ENCODE assay signal across 25 cellular contexts in genomic region chr13:32391101-32391620, GRCh38. TPM values are rescaled to one million over a fixed set of nuclear protein-coding genes. Genes with fewer than 3 reads are reported as not detected.
DNase-seq lines count a peak whose midpoint lies in the region; ATAC-seq, FAIRE-seq and TF ChIP-seq lines count a peak whose summit lies in the region.
"Had no signal": no experiment of that assay in that cellular context is flagged by ENCODE, and none has a peak within 500 bp of the region (broad histone marks: within the 10 kb centered on the region; RNA-seq: fewer than 3 reads in every experiment).

No MANE protein-coding gene starts in this region.

- H3K4me2 ChIP-seq in GM12878 (ENCODE audit: control insufficient read depth, insufficient read depth): no peak overlapping the region
- H3K4me2 ChIP-seq: A549 had no signal

- H3K9me3 Mint-ChIP-seq in activated naive CD8-positive, alpha-beta T cell treated with anti-CD3 and anti-CD28 coated beads, Interleukin-2, amount 10 ng/mL, durations not matched to agents 7 days and 5 days: no peaks in the 10 kb centered on the region
- no peaks in the 10 kb centered on the region for H3K9me3 Mint-ChIP-seq in activated naive CD8-positive, alpha-beta T cell treated with anti-CD3 and anti-CD28 coated beads, Interleukin-2, amount 50 U/mL, for 24 hours
- H3K9me3 Mint-ChIP-seq: activated B cell treated with CpG ODN at 0.5 μM for 24 hours; activated T-cell treated with anti-CD3 and anti-CD28 coated beads, Interleukin-2, amount 50 U/mL, for 4 hours; dendritic cell treated with granulocyte-macrophage colony-stimulating factor and Interleukin-4, amounts not matched to agents 40 ng/mL and 50 ng/mL, for 4 days; naive thymus-derived CD4-positive, alpha-beta T cell; T-helper 2 cell treated with Interferon-gamma antibody and Interleukin-4, amounts not matched to agents 5 μg/mL and 100 μg/mL, for 36 hours had no signal

- H3K4me1 ChIP-seq in GM12878 (ENCODE audit: control insufficient read depth, insufficient read depth, low read length) (no peaks in the 10 kb centered on the region; the same call in 1 of the 2 replicates), left lung (no peaks in the 10 kb centered on the region), BE2C (no peaks in the 10 kb centered on the region)
- H3K4me1 ChIP-seq: A549, parathyroid adenoma had no signal

- H3K36me3 Mint-ChIP-seq in activated naive CD8-positive, alpha-beta T cell treated with anti-CD3 and anti-CD28 coated beads, Interleukin-2, amount 10 ng/mL, durations not matched to agents 7 days and 5 days: peaks cover 29% of the 10 kb centered on the region
- H3K36me3 Mint-ChIP-seq in activated naive CD8-positive, alpha-beta T cell treated with anti-CD3 and anti-CD28 coated beads, Interleukin-2, amount 50 U/mL, for 24 hours (ENCODE audit: low read depth): peaks cover 23% of the 10 kb centered on the region

- in situ Hi-C loops in GM12878 (cut with MboI): no loop called here

- POLR2A ChIA-PET in activated naive CD8-positive, alpha-beta T cell treated with anti-CD3 and anti-CD28 coated beads, Interleukin-2, amount 10 ng/mL, durations not matched to agents 7 days and 5 days (lab: Charles Lee): interaction anchor here (1.3 to 3.3 kb wide), 3 partner anchors 10 to 76 kb away, joined by 3 to 25 read pairs (median 8); partner anchors contain the start of genes BRCA2, N4BP2L1 and ZAR1L
- POLR2A ChIA-PET in GM12878 (lab: Charles Lee): interaction anchor here (1.2 kb wide), 1 partner anchor 11 kb away, joined by 3 read pairs; no protein-coding TSS in a partner anchor

- no peak overlapping the region for H2AFZ ChIP-seq in GM12878 (ENCODE audit: control insufficient read depth, low read depth, low read length)
- H2AFZ ChIP-seq: parathyroid adenoma had no signal

- H3K36me3 ChIP-seq in GM12878 (ENCODE audit: control insufficient read depth in 2 of 2, insufficient read depth in 2 of 2, low read length in 1 of 2) (peaks cover 0 to 6% of the 10 kb centered on the region in 2 experiments; a peak in 1 of 4 replicates), left lung (no peaks in the 10 kb centered on the region), BE2C (no peaks in the 10 kb centered on the region; the same call in 1 of the 2 replicates)
- H3K36me3 ChIP-seq: cardiac muscle cell had no signal

- H3K4me3 ChIP-seq in GM12878 (no peak overlapping the region), left lung (no peak overlapping the region), BE2C (ENCODE audit: low read depth, low read length) (no peak overlapping the region)
- H3K4me3 ChIP-seq: A549, cardiac muscle cell had no signal

- no peaks in the 10 kb centered on the region for H3K27me3 Mint-ChIP-seq in activated naive CD8-positive, alpha-beta T cell treated with anti-CD3 and anti-CD28 coated beads, Interleukin-2, amount 10 ng/mL, durations not matched to agents 7 days and 5 days
- H3K27me3 Mint-ChIP-seq in activated naive CD8-positive, alpha-beta T cell treated with anti-CD3 and anti-CD28 coated beads, Interleukin-2, amount 50 U/mL, for 24 hours: no peaks in the 10 kb centered on the region
- H3K27me3 Mint-ChIP-seq: activated B cell treated with CpG ODN at 0.5 μM for 24 hours; dendritic cell treated with granulocyte-macrophage colony-stimulating factor and Interleukin-4, amounts not matched to agents 40 ng/mL and 50 ng/mL, for 4 days; naive thymus-derived CD4-positive, alpha-beta T cell had no signal

- peaks cover 27% of the 10 kb centered on the region for H3K4me1 Mint-ChIP-seq in activated naive CD8-positive, alpha-beta T cell treated with anti-CD3 and anti-CD28 coated beads, Interleukin-2, amount 10 ng/mL, durations not matched to agents 7 days and 5 days
- peaks cover 19% of the 10 kb centered on the region for H3K4me1 Mint-ChIP-seq in activated naive CD8-positive, alpha-beta T cell treated with anti-CD3 and anti-CD28 coated beads, Interleukin-2, amount 50 U/mL, for 24 hours

- no peak overlapping the region for H3K9ac ChIP-seq in GM12878 (ENCODE audit: control insufficient read depth, insufficient read depth, low read length)
- H3K9ac ChIP-seq: parathyroid adenoma had no signal

- TF ChIP-seq POLR2A in GM12878 (IDR thresholded peaks at IDR 0.05; ENCODE audit: low read depth, low read length): no peak

- DNase-seq in activated naive CD8-positive, alpha-beta T cell treated with anti-CD3 and anti-CD28 coated beads, Interleukin-2, amount 10 ng/mL, durations not matched to agents 7 days and 5 days: no peak
- DNase-seq in activated naive CD8-positive, alpha-beta T cell treated with anti-CD3 and anti-CD28 coated beads, Interleukin-2, amount 50 U/mL, for 24 hours: no peak
- DNase-seq in GM12878 (ENCODE audit: low read depth, low spot score) (no peak), left lung (no peak), posterior vena cava (ENCODE audit: low spot score) (no peak), foreskin melanocyte (no peak), BE2C (no peak)
- DNase-seq: activated B cell treated with CpG ODN at 0.5 μM for 24 hours; activated naive CD4-positive, alpha-beta T cell; activated T-cell treated with anti-CD3 and anti-CD28 coated beads, Interleukin-2, amount 50 U/mL, for 4 hours; anterior cingulate cortex; COR-L47; hypothalamus; mammary epithelial cell; naive thymus-derived CD4-positive, alpha-beta T cell; NCI-H1694; NCI-H69 had no signal

- RAD21 ChIA-PET in GM12878 (lab: Charles Lee; ENCODE audit: unreplicated experiment): interaction anchor here (1.3 kb wide), 1 partner anchor 190 kb away, joined by 4 read pairs; no protein-coding TSS in a partner anchor

- no peak for FAIRE-seq in GM12878 (lab: Jason Lieb, UNC)
- FAIRE-seq: A549 had no signal

- H4K20me1 ChIP-seq in GM12878 (ENCODE audit: control insufficient read depth, insufficient read depth): no peaks in the 10 kb centered on the region

- no TSS peak for BruUV-seq in GM12878 (replicated peaks; lab: Mats Ljungman, UMichigan)

- H3K27me3 ChIP-seq in GM12878 (replicated peaks in 1 of 2; ENCODE audit: control insufficient read depth in 2 of 2, insufficient read depth in 2 of 2, low read length in 1 of 2): no peaks in the 10 kb centered on the region
- no peaks in the 10 kb centered on the region for H3K27me3 ChIP-seq in left lung
- no peaks in the 10 kb centered on the region for H3K27me3 ChIP-seq in BE2C
- H3K27me3 ChIP-seq: cardiac muscle cell had no signal

- CTCF ChIA-PET in GM12878 (lab: Yijun Ruan, JAX): interaction anchor here (1.0 to 3.1 kb wide), 7 partner anchors 10 to 190 kb away, joined by 3 to 11 read pairs (median 3); no protein-coding TSS in a partner anchor

- no peak for TF ChIP-seq EP300 in GM12878 (IDR thresholded peaks at IDR 0.05; ENCODE audit: borderline replicate concordance in 1 of 2, control insufficient read depth in 1 of 2, low read depth in 2 of 2, low read length in 2 of 2)

- TF ChIP-seq CTCF in GM12878 (IDR thresholded peaks at IDR 0.05 in 2 of 3, conservative IDR thresholded peaks at IDR 0.05 in 1 of 3; ENCODE audit: control insufficient read depth in 2 of 3, extremely low read depth in 1 of 3, insufficient read depth in 1 of 3, low read depth in 3 of 3, low read length in 3 of 3) (no peak), left lung (IDR thresholded peaks at IDR 0.05) (no peak), BE2C (IDR thresholded peaks at IDR 0.05; ENCODE audit: low read depth, low read length) (no peak)

- ATAC-seq in activated naive CD8-positive, alpha-beta T cell treated with anti-CD3 and anti-CD28 coated beads, Interleukin-2, amount 10 ng/mL, durations not matched to agents 7 days and 5 days (ENCODE audit: low read depth): no peak
- ATAC-seq in activated naive CD8-positive, alpha-beta T cell treated with anti-CD3 and anti-CD28 coated beads, Interleukin-2, amount 50 U/mL, for 24 hours: no peak
- 0 out of 3 replicates have a peak, but pooled peaks have one; percentile 19 for ATAC-seq in GM12878
- ATAC-seq in left lung: peak; percentile 23
- no peak for ATAC-seq in HG02973 (IDR thresholded peaks at IDR 0.05; ENCODE audit: unreplicated experiment)
- ATAC-seq: A549; activated T-cell treated with anti-CD3 and anti-CD28 coated beads, Interleukin-2, amount 50 U/mL, for 4 hours; naive thymus-derived CD4-positive, alpha-beta T cell; sciatic nerve; SK-N-SH treated with all-trans-retinoic acid at 6 μM for 48 hours had no signal

- peak overlapping the region; percentile 88 for H3K27ac Mint-ChIP-seq in activated naive CD8-positive, alpha-beta T cell treated with anti-CD3 and anti-CD28 coated beads, Interleukin-2, amount 10 ng/mL, durations not matched to agents 7 days and 5 days
- no peak overlapping the region for H3K27ac Mint-ChIP-seq in activated naive CD8-positive, alpha-beta T cell treated with anti-CD3 and anti-CD28 coated beads, Interleukin-2, amount 50 U/mL, for 24 hours
- H3K27ac Mint-ChIP-seq: activated B cell treated with CpG ODN at 0.5 μM for 24 hours; dendritic cell treated with granulocyte-macrophage colony-stimulating factor and Interleukin-4, amounts not matched to agents 40 ng/mL and 50 ng/mL, for 4 days; T-helper 2 cell treated with Interferon-gamma antibody and Interleukin-4, amounts not matched to agents 5 μg/mL and 100 μg/mL, for 36 hours had no signal

- intact Hi-C loops in GM12878 (cut with micrococcal nuclease; ENCODE audit: unreplicated experiment): no loop called here
- intact Hi-C loops in left lung (cut with DNase I): no loop called here
- intact Hi-C loops in posterior vena cava (cut with DNase I): no loop called here

- WGBS in GM12878 (ENCODE audit: insufficient coverage, insufficient replicate concordance, low lambda C conversion rate, missing lambda C conversion rate): over 99% methylated on average over 4 of the region's 4 CpGs

- TF ChIP-seq RAD21 in GM12878 (IDR thresholded peaks at IDR 0.05; ENCODE audit: insufficient read depth, low read depth, low read length): no peak

- SMC1A ChIA-PET in GM12878 (lab: Charles Lee; ENCODE audit: uncharacterized antibody, unreplicated experiment): interaction anchor here (1.1 to 1.7 kb wide), 4 partner anchors 30 to 190 kb away, joined by 3 to 4 read pairs (median 4); no protein-coding TSS in a partner anchor

- H3K9me3 ChIP-seq in GM12878 (replicated peaks; ENCODE audit: control insufficient read depth, insufficient read depth, low read length) (no peaks in the 10 kb centered on the region), left lung (no peaks in the 10 kb centered on the region), BE2C (no peaks in the 10 kb centered on the region)
- H3K9me3 ChIP-seq: A549 had no signal

- no peak overlapping the region for H3K4me3 Mint-ChIP-seq in activated naive CD8-positive, alpha-beta T cell treated with anti-CD3 and anti-CD28 coated beads, Interleukin-2, amount 10 ng/mL, durations not matched to agents 7 days and 5 days
- no peak overlapping the region for H3K4me3 Mint-ChIP-seq in activated naive CD8-positive, alpha-beta T cell treated with anti-CD3 and anti-CD28 coated beads, Interleukin-2, amount 50 U/mL, for 24 hours
- H3K4me3 Mint-ChIP-seq: activated B cell treated with CpG ODN at 0.5 μM for 24 hours; activated T-cell treated with anti-CD3 and anti-CD28 coated beads, Interleukin-2, amount 50 U/mL, for 4 hours; dendritic cell treated with granulocyte-macrophage colony-stimulating factor and Interleukin-4, amounts not matched to agents 40 ng/mL and 50 ng/mL, for 4 days; T-helper 2 cell treated with Interferon-gamma antibody and Interleukin-4, amounts not matched to agents 5 μg/mL and 100 μg/mL, for 36 hours had no signal

- no peak overlapping the region for H3K27ac ChIP-seq in GM12878 (ENCODE audit: control insufficient read depth, insufficient read depth)
- H3K27ac ChIP-seq in left lung: no peak overlapping the region
- H3K27ac ChIP-seq: A549, cardiac muscle cell, parathyroid adenoma had no signal

- no peaks in the 10 kb centered on the region for H3K79me2 ChIP-seq in GM12878 (ENCODE audit: control insufficient read depth, insufficient read depth, low read length)
- H3K79me2 ChIP-seq: parathyroid adenoma had no signal

RNA-seq across cellular contexts. Expression of gene N4BP2L1, which starts 36.8 kb away (rescaled TPM):
- 10 to 100 TPM; 48.4 to 53.0 TPM for total RNA-seq in activated naive CD8-positive, alpha-beta T cell treated with anti-CD3 and anti-CD28 coated beads, Interleukin-2, amount 10 ng/mL, durations not matched to agents 7 days and 5 days
- 110 and 112 TPM in 2 replicates for total RNA-seq in GM12878 (2013; cell fraction: nucleolus; rRNA removed)
- total RNA-seq in GM12878 (2014; rRNA removed) (11.6 and 14.7 TPM in 2 replicates), GM12878 (2014; rRNA removed; fragmentation: Illumina TruSeq; extraction: Trizol) (14.9 and 15.7 TPM in 2 replicates), GM12878 (2021) (11.2 and 12.0 TPM in 2 replicates), left lung (10 to 100 TPM; 12.4 to 13.4 TPM), posterior vena cava (10 to 100 TPM; 10.1 to 10.4 TPM)
- 13.8 TPM for polyA plus RNA-seq in GM12878 (2011; ENCODE audit: low read depth)
- polyA plus RNA-seq in GM12878 (2011; rRNA removed) (42.5 and 68.0 TPM in 2 replicates), GM12878 (2014; fragmentation: Illumina TruSeq; extraction: Trizol) (16.7 and 21.4 TPM in 2 replicates), GM12878 (2014; fragmentation: Nextera tagmentation; extraction: Ambion mirVana) (1 to 10 TPM; 3.3 to 5.7 TPM), GM12878 (2014; rRNA removed) (16.9 and 23.4 TPM in 2 replicates), GM12878 (2016; fragmentation: Nextera tagmentation; extraction: Ambion mirVana) (10 to 100 TPM; 16.9 to 18.7 TPM)
- polyA plus RNA-seq in GM12878 (2011; cell fraction: cytosol; rRNA removed): 17.0 and 17.1 TPM in 2 replicates
- 42.6 and 52.4 TPM in 2 replicates for polyA plus RNA-seq in GM12878 (2011; cell fraction: nucleus; rRNA removed)
- polyA plus RNA-seq in GM12878 (2012): 22.5 and 39.5 TPM in 2 replicates
- polyA minus RNA-seq in GM12878 (2011; rRNA and poly(A)+ RNA removed): 14.9 and 16.4 TPM in 2 replicates
- 3.8 and 7.6 TPM in 2 replicates for polyA minus RNA-seq in GM12878 (2011; cell fraction: cytosol; rRNA and poly(A)+ RNA removed)
- polyA minus RNA-seq in GM12878 (2011; cell fraction: nucleus; rRNA and poly(A)+ RNA removed): 19.0 and 29.8 TPM in 2 replicates
- 5.5 TPM for polyA plus RNA-seq in BE2C (2012; ENCODE audit: insufficient read depth, insufficient read length, low read depth)

Comparison
In these comparisons a context has a peak if more than half of its experiments do, and no peak if none do; other contexts are left out.
1. ATAC-seq: peak in GM12878 (single experiment) and left lung (single experiment); none in activated naive CD8-positive, alpha-beta T cell treated with anti-CD3 and anti-CD28 coated beads, Interleukin-2, amount 10 ng/mL, durations not matched to agents 7 days and 5 days (single experiment), activated naive CD8-positive, alpha-beta T cell treated with anti-CD3 and anti-CD28 coated beads, Interleukin-2, amount 50 U/mL, for 24 hours (single experiment) and HG02973 (single experiment).